Comparison of ENCODE assay signal across 8 cellular contexts in the genomic region with DNA sequence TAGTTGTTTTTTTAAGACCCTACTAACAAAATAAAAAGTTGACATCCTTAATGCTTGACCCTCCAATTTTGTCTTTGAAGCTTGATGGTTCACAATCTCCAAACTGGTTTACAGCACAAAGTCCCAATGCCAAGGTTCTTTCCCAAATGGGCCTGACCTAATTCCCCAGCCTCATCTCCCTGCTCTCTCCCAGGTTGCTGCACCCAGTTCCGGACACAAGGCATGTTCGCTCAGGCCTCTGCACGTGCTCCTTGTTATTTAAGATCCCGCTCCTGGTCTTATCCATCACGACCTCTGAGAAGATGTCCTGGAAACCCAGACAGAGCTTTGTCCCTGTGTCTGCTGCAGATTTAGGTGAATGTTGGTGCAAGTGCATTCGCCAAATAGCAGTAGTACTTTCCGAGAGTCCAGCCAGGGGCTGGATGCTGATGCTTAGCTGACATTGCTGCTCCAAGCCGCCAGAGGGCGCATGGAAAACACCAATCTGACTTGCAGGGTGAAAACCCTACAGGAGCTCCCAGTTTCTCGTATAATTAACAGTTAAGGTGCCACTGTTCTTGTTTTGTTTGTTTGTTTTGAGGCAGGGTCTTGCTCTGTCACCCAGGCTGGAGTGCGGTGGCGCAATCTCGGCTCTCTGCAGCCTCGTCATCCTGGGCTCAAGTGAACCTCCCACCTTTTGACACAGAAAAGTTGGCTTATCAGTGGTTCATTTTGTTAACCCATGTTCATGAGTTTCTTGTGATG. TPM values are rescaled to one million over a fixed set of nuclear protein-coding genes. Genes with fewer than 3 reads are reported as not detected.
DNase-seq lines count a peak whose midpoint lies in the region; ATAC-seq and TF ChIP-seq lines count a peak whose summit lies in the region.

No MANE protein-coding gene starts in this region.

- peak overlapping the region; percentile 54 to 93 (median 75) for H3K27ac Mint-ChIP-seq in CD4-positive, alpha-beta memory T cell
- peak overlapping the region; percentile 41 to 84 for H3K27ac Mint-ChIP-seq in effector memory CD8-positive, alpha-beta T cell
- no peak overlapping the region for H3K27ac Mint-ChIP-seq in mesothelial cell of epicardium

- H3K4me1 Mint-ChIP-seq in CD4-positive, alpha-beta memory T cell, result peaks cover 13 to 29% (median 20%) of the 10 kb centered on the region in 4 donors
- H3K4me1 Mint-ChIP-seq in effector memory CD8-positive, alpha-beta T cell (ENCODE audit: low read depth in 2 of 2), result peaks cover 4 to 7% of the 10 kb centered on the region in 2 donors
- no peaks in the 10 kb centered on the region for H3K4me1 Mint-ChIP-seq in mesothelial cell of epicardium

- no peak overlapping the region for H3K27ac ChIP-seq in CD4-positive, alpha-beta memory T cell (ENCODE audit: low read depth, low read length)

- POLR2A ChIA-PET in CD4-positive, alpha-beta memory T cell (lab: Charles Lee; ENCODE audit: partially characterized antibody), result interaction anchor here (0.6 to 3.7 kb wide), 20 partner anchors 9 to 149 kb away, joined by 3 to 69 read pairs (median 5); a partner anchor contains a TSS

- DNase-seq in CD4-positive, alpha-beta memory T cell, result peak; percentile 74 to 81 (median 79)
- DNase-seq in HFF-Myc (ENCODE audit: extremely low read depth, low read depth), result no peak
- peak; percentile 16 for DNase-seq in NCI-H82 treated with DMSO at 0.1 percent for 48 hours (lab: John Stamatoyannopoulos, UW; ENCODE audit: unreplicated experiment)
- DNase-seq in activated CD8-positive, alpha-beta memory T cell treated with anti-CD3 and anti-CD28 coated beads for 1 hour (ENCODE audit: extremely low read depth in 1 of 2, low read depth in 1 of 2), result peak; percentile 70 to 73
- peak; percentile 73 to 76 (median 75) for DNase-seq in effector memory CD8-positive, alpha-beta T cell
- peak; percentile 60 to 82 for DNase-seq in mesothelial cell of epicardium (ENCODE audit: low spot score in 2 of 2, unreplicated experiment in 2 of 2)
- DNase-seq in stimulated activated CD8-positive, alpha-beta memory T cell treated with anti-CD3 and anti-CD28 coated beads, Interleukin-2, amount 100 ng/mL, for 48 hours (ENCODE audit: low read depth in 2 of 2), result peak; percentile 51 to 65

- no peaks in the 10 kb centered on the region for H3K9me3 ChIP-seq in CD4-positive, alpha-beta memory T cell (ENCODE audit: control insufficient read depth in 1 of 2, low read length in 2 of 2)

- peak overlapping the region in 2 of 8 donors; percentile 3 to 52 for H3K4me3 Mint-ChIP-seq in CD4-positive, alpha-beta memory T cell
- H3K4me3 Mint-ChIP-seq in effector memory CD8-positive, alpha-beta T cell, result no peak overlapping the region
- no peak overlapping the region for H3K4me3 Mint-ChIP-seq in mesothelial cell of epicardium

- CTCF ChIA-PET in CD4-positive, alpha-beta memory T cell (lab: Charles Lee; ENCODE audit: partially characterized antibody), result interaction anchor here (0.8 to 21.7 kb wide), 35 partner anchors 8 to 362 kb away, joined by 3 to 835 read pairs (median 6); a partner anchor contains a TSS

- H3K36me3 ChIP-seq in CD4-positive, alpha-beta memory T cell (ENCODE audit: insufficient read depth, low read length), result no peaks in the 10 kb centered on the region

- intact Hi-C loops in CD4-positive, alpha-beta memory T cell (cut with micrococcal nuclease), result loop anchor here (1.0 to 5.0 kb wide), 6 partner anchors 14 to 340 kb away; a partner anchor contains a TSS

- H3K9me3 Mint-ChIP-seq in CD4-positive, alpha-beta memory T cell, result peaks cover 0 to 2% (median 0%) of the 10 kb centered on the region in 8 donors
- H3K9me3 Mint-ChIP-seq in effector memory CD8-positive, alpha-beta T cell, result no peaks in the 10 kb centered on the region
- no peaks in the 10 kb centered on the region for H3K9me3 Mint-ChIP-seq in mesothelial cell of epicardium

- peak; percentile 94 for ATAC-seq in effector memory CD8-positive, alpha-beta T cell (replicated peaks)
- no peak for ATAC-seq in HG03457 (IDR thresholded peaks at IDR 0.05; ENCODE audit: unreplicated experiment)

- H3K36me3 Mint-ChIP-seq in CD4-positive, alpha-beta memory T cell, result no peaks in the 10 kb centered on the region
- peaks cover 3% of the 10 kb centered on the region for H3K36me3 Mint-ChIP-seq in effector memory CD8-positive, alpha-beta T cell (ENCODE audit: insufficient read depth)
- H3K36me3 Mint-ChIP-seq in mesothelial cell of epicardium, result no peaks in the 10 kb centered on the region

- no peak overlapping the region for H3K4me3 ChIP-seq in CD4-positive, alpha-beta memory T cell (ENCODE audit: low read length in 2 of 2)
- H3K4me3 ChIP-seq in HFF-Myc (replicated peaks; ENCODE audit: low read depth, low read length), result no peak overlapping the region

- TF ChIP-seq CTCF in HFF-Myc (IDR thresholded peaks at IDR 0.05; ENCODE audit: low read depth, low read length, missing control alignments), result peak; percentile 96
- peak; percentile 97 for TF ChIP-seq CTCF in mesothelial cell of epicardium (IDR thresholded peaks at IDR 0.05; ENCODE audit: unreplicated experiment)

- no peaks in the 10 kb centered on the region for H3K27me3 ChIP-seq in CD4-positive, alpha-beta memory T cell (ENCODE audit: insufficient read depth, low read length)

- peaks cover 16% of the 10 kb centered on the region for H3K4me1 ChIP-seq in CD4-positive, alpha-beta memory T cell (ENCODE audit: insufficient read depth, low read length)

- H3K27me3 Mint-ChIP-seq in CD4-positive, alpha-beta memory T cell, result no peaks in the 10 kb centered on the region
- no peaks in the 10 kb centered on the region for H3K27me3 Mint-ChIP-seq in effector memory CD8-positive, alpha-beta T cell
- peaks cover 21% of the 10 kb centered on the region for H3K27me3 Mint-ChIP-seq in mesothelial cell of epicardium (ENCODE audit: low read depth)

RNA-seq across cellular contexts. Expression of a gene that starts 18.5 kb away (rescaled TPM):
- 1 to 10 TPM; 3.3 to 3.7 TPM for total RNA-seq in CD4-positive, alpha-beta memory T cell
- 1 to 10 TPM; 4.4 to 5.9 TPM for polyA plus RNA-seq in CD4-positive, alpha-beta memory T cell
- total RNA-seq in mesothelial cell of epicardium, result 2.6 to 4.4 TPM (median 3.4 TPM) in 3 replicates

RNA-seq across cellular contexts. Expression of a gene that starts 32.2 kb away (rescaled TPM):
- not detected for total RNA-seq in CD4-positive, alpha-beta memory T cell
- not detected for polyA plus RNA-seq in CD4-positive, alpha-beta memory T cell
- total RNA-seq in mesothelial cell of epicardium, result not detected in 3 replicates

RNA-seq across cellular contexts. Expression of a gene that starts 57.6 kb away (rescaled TPM):
- 10 to 100 TPM; 36.9 to 47.3 TPM for total RNA-seq in CD4-positive, alpha-beta memory T cell
- 1 to 10 TPM; 1.3 to 5.5 TPM for polyA plus RNA-seq in CD4-positive, alpha-beta memory T cell
- 28.0 to 31.4 TPM (median 28.2 TPM) in 3 replicates for total RNA-seq in mesothelial cell of epicardium
